Comparison of ENCODE assay signal across 9 cellular contexts in genomic region chr10:93072225-93072712, GRCh38. TPM values are rescaled to one million over a fixed set of nuclear protein-coding genes. Genes with fewer than 3 reads are reported as not detected.
DNase-seq lines count a peak whose midpoint lies in the region; ATAC-seq and TF ChIP-seq lines count a peak whose summit lies in the region.
"Had no signal": no experiment of that assay in that cellular context is flagged by ENCODE, and none has a peak within 500 bp of the region (broad histone marks: within the 10 kb centered on the region; RNA-seq: fewer than 3 reads in every experiment).

No MANE protein-coding gene starts in this region.

- DNase-seq in left ventricle myocardium inferior (no peak), left cardiac atrium (no peak), MCF 10A (ENCODE audit: unreplicated experiment) (no peak), mesothelial cell of epicardium (ENCODE audit: low spot score in 2 of 2, unreplicated experiment in 2 of 2) (no peak), aorta (no peak)
- DNase-seq: EL had no signal

- H3K4me3 ChIP-seq in left ventricle myocardium inferior (peak overlapping the region; percentile 62), aorta (ENCODE audit: low read length in 2 of 2) (peak overlapping the region; percentile 3 to 9)

- H3K36me3 ChIP-seq in left ventricle myocardium inferior (no peaks in the 10 kb centered on the region), aorta (ENCODE audit: control insufficient read depth in 1 of 2, insufficient read depth in 2 of 2, low read length in 1 of 2) (no peaks in the 10 kb centered on the region)

- no peak overlapping the region for H3K27ac ChIP-seq in left ventricle myocardium inferior (replicated peaks)
- no peak overlapping the region for H3K27ac ChIP-seq in aorta (ENCODE audit: low read depth in 1 of 2, low read length in 2 of 2)

- H3K4me1 ChIP-seq in left ventricle myocardium inferior (peaks cover 52% of the 10 kb centered on the region), aorta (ENCODE audit: control insufficient read depth in 1 of 2, insufficient read depth in 2 of 2, low read length in 2 of 2) (no peaks in the 10 kb centered on the region)

- peaks cover 98% of the 10 kb centered on the region for H3K27me3 ChIP-seq in left ventricle myocardium inferior (ENCODE audit: low read depth)
- no peaks in the 10 kb centered on the region for H3K27me3 ChIP-seq in aorta (ENCODE audit: control insufficient read depth in 1 of 2, insufficient read depth in 2 of 2, low read length in 1 of 2)

- H3K9me3 ChIP-seq in left ventricle myocardium inferior (replicated peaks) (no peaks in the 10 kb centered on the region), aorta (ENCODE audit: control insufficient read depth, low read length) (no peaks in the 10 kb centered on the region)

- H3K36me3 Mint-ChIP-seq in MCF 10A (ENCODE audit: insufficient read depth, unreplicated experiment) (no peaks in the 10 kb centered on the region), mesothelial cell of epicardium (no peaks in the 10 kb centered on the region)

- H3K4me1 Mint-ChIP-seq in MCF 10A (ENCODE audit: insufficient read depth, unreplicated experiment) (no peaks in the 10 kb centered on the region), mesothelial cell of epicardium (peaks cover 60% of the 10 kb centered on the region)

- H3K27ac Mint-ChIP-seq in MCF 10A (ENCODE audit: low read depth, unreplicated experiment): no peak overlapping the region
- H3K27ac Mint-ChIP-seq in mesothelial cell of epicardium: peak overlapping the region; percentile 77

- 1 to 2% methylated on average over 27 of the region's 27 CpGs for WGBS in aorta, 2 donors

- POLR2A ChIA-PET in MCF 10A (lab: Yijun Ruan, JAX): no interaction called here

- no peaks in the 10 kb centered on the region for H3K9me3 Mint-ChIP-seq in MCF 10A (ENCODE audit: unreplicated experiment)
- no peaks in the 10 kb centered on the region for H3K9me3 Mint-ChIP-seq in mesothelial cell of epicardium

- no peak for TF ChIP-seq CTCF in left ventricle myocardium inferior (IDR thresholded peaks at IDR 0.05; ENCODE audit: borderline replicate concordance)
- no peak for TF ChIP-seq CTCF in MCF 10A (IDR thresholded peaks at IDR 0.05; ENCODE audit: unreplicated experiment)
- no peak for TF ChIP-seq CTCF in mesothelial cell of epicardium (IDR thresholded peaks at IDR 0.05; ENCODE audit: unreplicated experiment)

- H3K4me3 Mint-ChIP-seq in MCF 10A (ENCODE audit: unreplicated experiment) (peak overlapping the region; percentile 65), mesothelial cell of epicardium (peak overlapping the region; percentile 96)

- intact Hi-C loops in left ventricle myocardium inferior (cut with micrococcal nuclease): no loop called here
- intact Hi-C loops in left cardiac atrium (cut with DNase I): no loop called here
- intact Hi-C loops in MCF 10A (cut with micrococcal nuclease): loop anchor here (2.0 kb wide), 1 partner anchor 65 kb away; no protein-coding TSS in a partner anchor
- intact Hi-C loops in aorta (cut with DNase I): no loop called here

- H3K27me3 Mint-ChIP-seq in MCF 10A (ENCODE audit: insufficient read depth, unreplicated experiment) (peaks cover 74% of the 10 kb centered on the region), mesothelial cell of epicardium (ENCODE audit: low read depth) (peaks cover 77% of the 10 kb centered on the region)

- BruUV-seq in MCF 10A (replicated peaks; lab: Mats Ljungman, UMichigan): no TSS peak

- ATAC-seq in left cardiac atrium: no peak
- ATAC-seq in aorta (ENCODE audit: low FRiP score): no peak
- no peak for ATAC-seq in GM21723 (IDR thresholded peaks at IDR 0.05; ENCODE audit: unreplicated experiment)
- no peak for ATAC-seq in GM18858 (IDR thresholded peaks at IDR 0.05; ENCODE audit: unreplicated experiment)
- ATAC-seq in HG03457 (IDR thresholded peaks at IDR 0.05; ENCODE audit: unreplicated experiment): no peak

- CTCF ChIA-PET in MCF 10A (lab: Yijun Ruan, JAX): no interaction called here

RNA-seq across cellular contexts. Expression of gene CYP26A1, which starts 1.4 kb away (rescaled TPM):
- total RNA-seq in left ventricle myocardium inferior (not detected), left cardiac atrium (under 1 TPM in 1 of 2 donors, not detected in 1; 0.29 TPM), MCF 10A (2022) (not detected in 2 replicates), mesothelial cell of epicardium (70.6 to 76.5 TPM (median 76.0 TPM) in 3 replicates), aorta (not detected)
- polyA plus RNA-seq in aorta: not detected

RNA-seq across cellular contexts. Expression of gene CYP26C1, which starts 11.7 kb away (rescaled TPM):
- total RNA-seq in left ventricle myocardium inferior (not detected), left cardiac atrium (under 1 TPM in 1 of 2 donors, not detected in 1; 0.05 TPM), MCF 10A (2022) (0.07 and 0.14 TPM in 2 replicates), mesothelial cell of epicardium (0.38 to 0.60 TPM (median 0.44 TPM) in 3 replicates), aorta (under 1 TPM; 0.21 to 0.23 TPM)
- not detected for polyA plus RNA-seq in aorta

Comparison
In these comparisons a context has a peak if more than half of its experiments do, and no peak if none do; other contexts are left out.
1. RNA of gene CYP26A1, which starts 1.4 kb away (total RNA-seq): 70.6 to 76.5 TPM in mesothelial cell of epicardium; 0.29 TPM in left cardiac atrium, not detected in aorta, not detected in left ventricle myocardium inferior (single experiment) and not detected in MCF 10A; every median in the first group is over 10 times any median in the second.